Comparison of ENCODE assay signal across 1 cellular context in genomic region chr6:135451617-135452190, GRCh38.
TF ChIP-seq lines count a peak whose summit lies in the region.

No MANE protein-coding gene starts in this region.

TF ChIP-seq in H1, 55 proteins besides CTCF, POLR2A, EP300 and RAD21 (continued from another document):
- TF ChIP-seq TCF12 (IDR thresholded peaks at IDR 0.05; ENCODE audit: low read depth, low read length) (no peak), CBX5 (IDR thresholded peaks at IDR 0.05; ENCODE audit: low read depth, low read length) (no peak), TAF1 (IDR thresholded peaks at IDR 0.05; ENCODE audit: low read depth, low read length) (no peak), CHD2 (IDR thresholded peaks at IDR 0.05; ENCODE audit: low read length) (no peak), TAF7 (optimal IDR thresholded peaks at IDR 0.05; ENCODE audit: borderline replicate concordance, low read depth, low read length) (no peak), FOSL1 (IDR thresholded peaks at IDR 0.05; ENCODE audit: insufficient read depth, low read depth, low read length) (no peak), PHF8 (conservative IDR thresholded peaks at IDR 0.05; ENCODE audit: low read depth, low read length) (no peak), RBBP5 (IDR thresholded peaks at IDR 0.05; ENCODE audit: borderline replicate concordance, low read depth, low read length) (no peak)
TF ChIP-seq in H1: peak in this region for 0.
